ENCODE assay signal across 1 cellular context in genomic region chr10:36172574-36172973, GRCh38.
TF ChIP-seq lines count a peak whose summit lies in the region.

No MANE protein-coding gene starts in this region.

TF ChIP-seq in SK-N-SH, 30 proteins besides CTCF, POLR2A, EP300 and RAD21 (continued from another document):
- TF ChIP-seq REST (IDR thresholded peaks at IDR 0.05; ENCODE audit: low read depth, low read length) (peak; percentile 38; the same call in 1 of the 2 replicates), USF2 (IDR thresholded peaks at IDR 0.05; ENCODE audit: borderline replicate concordance, low read depth, low read length) (no peak), GATA2 (CRISPR knock-in tag; IDR thresholded peaks at IDR 0.05) (no peak), CHD2 (IDR thresholded peaks at IDR 0.05; ENCODE audit: low read length, partially characterized antibody) (no peak), SIN3A (IDR thresholded peaks at IDR 0.05; ENCODE audit: borderline replicate concordance, low read depth, low read length) (peak; percentile 65; the same call in 1 of the 2 replicates), SMC3 (IDR thresholded peaks at IDR 0.05; ENCODE audit: low read depth, low read length) (no peak), ELF1 (IDR thresholded peaks at IDR 0.05) (no peak), FOXJ3 (CRISPR knock-in tag; IDR thresholded peaks at IDR 0.05) (no peak), MXI1 (IDR thresholded peaks at IDR 0.05; ENCODE audit: low read depth, low read length) (no peak), NFIC (IDR thresholded peaks at IDR 0.05; ENCODE audit: borderline replicate concordance) (peak; percentile 61), POLR2AphosphoS5 (IDR thresholded peaks at IDR 0.05; ENCODE audit: low read depth, low read length) (0 out of 2 replicates have a peak, but pooled peaks have one; percentile 17), GABPA (IDR thresholded peaks at IDR 0.05; ENCODE audit: low read depth) (no peak), NRF1 (IDR thresholded peaks at IDR 0.05; ENCODE audit: low read depth, low read length) (no peak), JUND (IDR thresholded peaks at IDR 0.05) (peak; percentile 64), RCOR1 (IDR thresholded peaks at IDR 0.05; ENCODE audit: low read length) (no peak), TEAD4 (IDR thresholded peaks at IDR 0.05; ENCODE audit: borderline replicate concordance, insufficient read depth) (peak; percentile 56), FOSL2 (IDR thresholded peaks at IDR 0.05; ENCODE audit: borderline replicate concordance, low read depth) (peak; percentile 36; the same call in 1 of the 2 replicates), TAF1 (IDR thresholded peaks at IDR 0.05; ENCODE audit: borderline replicate concordance, low read depth, low read length) (peak; percentile 40; the same call in 1 of the 2 replicates), IRF3 (IDR thresholded peaks at IDR 0.05; ENCODE audit: low read depth, low read length) (no peak), YY1 (IDR thresholded peaks at IDR 0.05; ENCODE audit: low read depth) (peak; percentile 52; the same call in 1 of the 2 replicates), TCF12 (IDR thresholded peaks at IDR 0.05) (peak; percentile 82), USF1 (IDR thresholded peaks at IDR 0.05; ENCODE audit: borderline replicate concordance, low read depth) (no peak), EZH2phosphoT487 (IDR thresholded peaks at IDR 0.05; ENCODE audit: borderline replicate concordance, low read depth) (no peak), PBX3 (IDR thresholded peaks at IDR 0.05) (peak; percentile 94)
